Comparison of ENCODE assay signal across 18 cellular contexts in genomic region chr2:7209776-7210555, GRCh38.
DNase-seq lines count a peak whose midpoint lies in the region; TF ChIP-seq lines count a peak whose summit lies in the region.
"Had no signal": no experiment of that assay in that cellular context is flagged by ENCODE, and none has a peak within 500 bp of the region (broad histone marks: within the 10 kb centered on the region; RNA-seq: fewer than 3 reads in every experiment).

No MANE protein-coding gene starts in this region.

- H3K79me2 ChIP-seq in fibroblast of lung (ENCODE audit: control insufficient read depth, insufficient read depth, low read length): no peaks in the 10 kb centered on the region

- H3K9ac ChIP-seq in NT2/D1 (ENCODE audit: insufficient read length, low read depth) (no peak overlapping the region), fibroblast of lung (ENCODE audit: insufficient read depth, low read length) (no peak overlapping the region)

- H3K9me3 Mint-ChIP-seq in osteocyte (ENCODE audit: unreplicated experiment): no peaks in the 10 kb centered on the region
- H3K9me3 Mint-ChIP-seq: activated T-helper 2 cell treated with anti-CD3 and anti-CD28 coated beads, Interferon-gamma antibody, Interleukin-2, Interleukin-4, amounts not matched to agents 10 μg/mL and 5 μg/mL and 100 μg/mL, durations not matched to agents 14 hours and 24 hours and 36 hours; neural crest cell had no signal

- H2AFZ ChIP-seq in fibroblast of lung (ENCODE audit: low read length): no peak overlapping the region

- H3K4me1 ChIP-seq in NT2/D1 (ENCODE audit: insufficient read depth, insufficient read length) (no peaks in the 10 kb centered on the region), fibroblast of lung (ENCODE audit: control insufficient read depth, extremely low read depth, insufficient read depth, low read length) (no peaks in the 10 kb centered on the region), testis (no peaks in the 10 kb centered on the region)
- H3K4me1 ChIP-seq: gastroesophageal sphincter, SJCRH30, stomach, uterus had no signal

- no peak for TF ChIP-seq POLR2A in testis (IDR thresholded peaks at IDR 0.05)

- peaks cover 3% of the 10 kb centered on the region for H3K27me3 Mint-ChIP-seq in osteocyte (ENCODE audit: unreplicated experiment)

- H3K36me3 ChIP-seq in NT2/D1 (ENCODE audit: insufficient read depth, insufficient read length, low read length) (no peaks in the 10 kb centered on the region), fibroblast of lung (ENCODE audit: control insufficient read depth, insufficient read depth, low read length) (no peaks in the 10 kb centered on the region), testis (ENCODE audit: low read depth, missing control alignments) (no peaks in the 10 kb centered on the region)
- H3K36me3 ChIP-seq: gastroesophageal sphincter, SJCRH30, stomach, uterus had no signal

- no peaks in the 10 kb centered on the region for H3K4me1 Mint-ChIP-seq in osteocyte (ENCODE audit: unreplicated experiment)

- 78 to 86% methylated on average over 5 of the region's 5 CpGs for WGBS in testis, 2 donors

- TF ChIP-seq CTCF in fibroblast of lung (conservative IDR thresholded peaks at IDR 0.05 in 1 of 2, IDR thresholded peaks at IDR 0.05 in 1 of 2; ENCODE audit: low read depth in 1 of 2, low read length in 2 of 2) (no peak), osteocyte (IDR thresholded peaks at IDR 0.05) (no peak), dorsolateral prefrontal cortex (IDR thresholded peaks at IDR 0.05 in 54 of 56, conservative IDR thresholded peaks at IDR 0.05 in 2 of 56; ENCODE audit: low read depth in 1 of 56, partially characterized antibody in 56 of 56) (no peak), testis (IDR thresholded peaks at IDR 0.05) (no peak)

- intact Hi-C loops in dorsolateral prefrontal cortex (cut with DNase I): loop anchor here (10.0 kb wide), 2 partner anchors 215 to 1485 kb away; no protein-coding TSS in a partner anchor
- intact Hi-C loops in testis (cut with DNase I; ENCODE audit: low total_unique reads): no loop called here

- H3K9me3 ChIP-seq in NT2/D1 (ENCODE audit: insufficient read depth, low read length): no peaks in the 10 kb centered on the region
- H3K9me3 ChIP-seq in fibroblast of lung (ENCODE audit: control insufficient read depth, insufficient read depth, low read depth, low read length): no peaks in the 10 kb centered on the region
- H3K9me3 ChIP-seq in testis: no peaks in the 10 kb centered on the region
- H3K9me3 ChIP-seq: gastroesophageal sphincter, SJCRH30, stomach, uterus had no signal

- no peak overlapping the region for H3K4me3 ChIP-seq in NT2/D1 (ENCODE audit: insufficient read length, low read depth)
- H3K4me3 ChIP-seq in fibroblast of lung (replicated peaks in 1 of 4; ENCODE audit: control extremely low read depth in 1 of 4, insufficient read depth in 1 of 4, low read depth in 3 of 4, low read length in 4 of 4): no peak overlapping the region
- H3K4me3 ChIP-seq in dorsolateral prefrontal cortex: no peak overlapping the region
- H3K4me3 ChIP-seq in testis: no peak overlapping the region
- H3K4me3 ChIP-seq: gastroesophageal sphincter, SJCRH30, stomach, uterus had no signal

- H3K4me3 Mint-ChIP-seq in osteocyte (ENCODE audit: unreplicated experiment): no peak overlapping the region
- H3K4me3 Mint-ChIP-seq: neural crest cell had no signal

- no peak overlapping the region for H3K4me2 ChIP-seq in fibroblast of lung (ENCODE audit: extremely low read depth, insufficient read depth, low read length)

- H3K27me3 ChIP-seq in NT2/D1 (ENCODE audit: insufficient read depth, insufficient read length) (no peaks in the 10 kb centered on the region), fibroblast of lung (ENCODE audit: control insufficient read depth, insufficient read depth, low read length) (no peaks in the 10 kb centered on the region), dorsolateral prefrontal cortex (no peaks in the 10 kb centered on the region), testis (no peaks in the 10 kb centered on the region)
- H3K27me3 ChIP-seq: gastroesophageal sphincter, SJCRH30, stomach, uterus had no signal

- H3K27ac ChIP-seq in fibroblast of lung (ENCODE audit: insufficient read depth, low read length) (no peak overlapping the region), dorsolateral prefrontal cortex (no peak overlapping the region), testis (no peak overlapping the region)
- H3K27ac ChIP-seq: gastroesophageal sphincter, SJCRH30, stomach, uterus had no signal

- no peaks in the 10 kb centered on the region for H3K36me3 Mint-ChIP-seq in osteocyte (ENCODE audit: unreplicated experiment)

- no peaks in the 10 kb centered on the region for H4K20me1 ChIP-seq in fibroblast of lung (ENCODE audit: control insufficient read depth, extremely low read depth, insufficient read depth, low read length)

- H3K27ac Mint-ChIP-seq in osteocyte (ENCODE audit: unreplicated experiment): no peak overlapping the region
- H3K27ac Mint-ChIP-seq: activated T-helper 2 cell treated with anti-CD3 and anti-CD28 coated beads, Interferon-gamma antibody, Interleukin-2, Interleukin-4, amounts not matched to agents 10 μg/mL and 5 μg/mL and 100 μg/mL, durations not matched to agents 14 hours and 24 hours and 36 hours had no signal

- peak; percentile 26 for DNase-seq in A172 (ENCODE audit: low spot score)
- DNase-seq in HT1080 (ENCODE audit: low read depth): peak; percentile 30
- DNase-seq in NT2/D1 (ENCODE audit: low read depth, low spot score): peak; percentile 44
- peak; percentile 13 to 91 for DNase-seq in fibroblast of lung (ENCODE audit: low read depth in 2 of 2)
- DNase-seq in osteocyte (ENCODE audit: extremely low spot score, unreplicated experiment): no peak
- no peak for DNase-seq in dorsolateral prefrontal cortex
- no peak for DNase-seq in testis
- no peak for DNase-seq in NCI-H774 (lab: John Stamatoyannopoulos, UW)
- DNase-seq: activated CD4-positive, CD25-positive, alpha-beta regulatory T cell treated with anti-CD3 and anti-CD28 coated beads, Interleukin-2, amount 50 U/mL, for 72 hours; amniotic stem cell; HCEC 1CT; mesendoderm; SJCRH30; stomach; uterus had no signal

Comparison
In these comparisons a context has a peak if more than half of its experiments do, and no peak if none do; other contexts are left out.
1. DNase-seq: peak in A172 (single experiment), HT1080 (single experiment), NT2/D1 (single experiment) and fibroblast of lung (2 of 2); none in osteocyte (single experiment), dorsolateral prefrontal cortex (0 of 10), testis (single experiment) and NCI-H774 (single experiment).